In the genomic region with DNA sequence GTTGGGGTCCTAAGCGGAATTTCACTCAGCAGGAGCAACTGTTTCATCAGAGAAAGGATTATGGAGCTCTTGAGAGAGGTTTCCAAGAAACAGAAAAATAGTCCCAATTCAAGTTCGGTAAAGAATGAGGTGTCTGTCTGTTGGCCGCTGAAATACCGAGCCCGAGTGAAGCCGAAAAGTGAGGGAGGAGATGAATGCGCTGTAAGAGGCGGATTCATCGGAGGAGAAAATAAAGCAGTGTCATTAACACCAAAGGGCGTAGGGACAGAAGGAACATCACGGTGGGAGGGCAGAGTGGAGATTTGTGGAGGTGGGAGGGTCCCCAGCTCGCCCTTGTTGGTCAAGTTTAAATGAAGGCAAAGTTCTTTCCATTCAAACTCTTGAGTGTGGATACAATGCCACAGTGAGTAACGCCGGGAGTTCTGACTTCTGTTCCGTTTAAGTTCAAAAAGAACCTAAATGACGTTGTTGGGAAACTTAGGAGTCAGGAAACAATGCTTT, we compare ENCODE assay signal across 18 cellular contexts. TPM values are rescaled to one million over a fixed set of nuclear protein-coding genes. Genes with fewer than 3 reads are reported as not detected.
DNase-seq lines count a peak whose midpoint lies in the region; ATAC-seq and FAIRE-seq lines count a peak whose summit lies in the region.
"Had no signal": no experiment of that assay in that cellular context is flagged by ENCODE, and none has a peak within 500 bp of the region (broad histone marks: within the 10 kb centered on the region; RNA-seq: fewer than 3 reads in every experiment).

No MANE protein-coding gene starts in this region.

- DNase-seq in ELF-1 (ENCODE audit: low read depth, low spot score), result peak; percentile 49
- peak; percentile 25 for DNase-seq in foreskin melanocyte
- DNase-seq in renal cortical epithelial cell (ENCODE audit: low read depth), result peak; percentile 22
- no peak for DNase-seq in activated effector memory CD4-positive, alpha-beta T cell treated with anti-CD3 and anti-CD28 coated beads, Interleukin-2, amount 50 U/mL, for 16 hours
- DNase-seq in GM03348 (ENCODE audit: low spot score), result no peak
- DNase-seq in activated T-cell treated with anti-CD3 and anti-CD28 coated beads, Interleukin-2, amount 50 U/mL, for 1 hour, result no peak
- DNase-seq: activated B cell treated with CpG ODN at 0.5 μM for 24 hours; CD4-positive, alpha-beta memory T cell; GM23248; Karpas-422; NCI-H1694 treated with DMSO at 0.1 percent for 48 hours; Peyer's patch; right cardiac atrium; transverse colon had no signal

- no peak for ATAC-seq in HG02588 (IDR thresholded peaks at IDR 0.05; ENCODE audit: unreplicated experiment)
- ATAC-seq: left lobe of liver, right cardiac atrium had no signal

- FAIRE-seq in TTC549 (lab: Jason Lieb, UNC), result peak; percentile 97
- FAIRE-seq: GM12892 had no signal

RNA-seq across cellular contexts. Expression of gene SLC45A1, which starts 15.7 kb away (rescaled TPM):
- total RNA-seq in renal cortical epithelial cell, result 0.52 and 2.0 TPM in 2 replicates

Comparison
In these comparisons a context has a peak if more than half of its experiments do, and no peak if none do; other contexts are left out.
1. DNase-seq: peak in ELF-1 (single experiment), foreskin melanocyte (single experiment) and renal cortical epithelial cell (single experiment); none in activated effector memory CD4-positive, alpha-beta T cell treated with anti-CD3 and anti-CD28 coated beads, Interleukin-2, amount 50 U/mL, for 16 hours (single experiment), GM03348 (single experiment) and activated T-cell treated with anti-CD3 and anti-CD28 coated beads, Interleukin-2, amount 50 U/mL, for 1 hour (single experiment).